16 cellular contexts compared by ENCODE assay signal in the genomic region with DNA sequence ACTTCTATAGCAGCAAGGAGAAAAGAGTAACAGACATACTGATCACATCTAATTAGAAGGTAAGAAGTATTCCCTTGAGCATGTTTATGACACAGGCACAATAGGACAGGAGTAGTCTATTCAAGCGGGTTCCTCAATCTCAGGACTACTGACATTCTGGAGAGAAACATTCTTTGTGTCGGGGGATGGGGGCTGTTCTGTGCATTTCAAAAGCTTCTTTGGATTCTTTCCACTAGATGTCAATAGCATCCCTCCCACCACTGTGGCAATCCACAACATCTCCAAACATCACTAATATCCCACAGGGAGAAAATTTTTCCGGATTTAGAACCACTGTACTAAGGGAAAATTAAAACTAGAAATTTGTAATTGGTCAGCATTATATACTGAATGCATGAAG. TPM values are rescaled to one million over a fixed set of nuclear protein-coding genes. Genes with fewer than 3 reads are reported as not detected.
DNase-seq lines count a peak whose midpoint lies in the region; ATAC-seq, FAIRE-seq and TF ChIP-seq lines count a peak whose summit lies in the region.
"Had no signal": no experiment of that assay in that cellular context is flagged by ENCODE, and none has a peak within 500 bp of the region (broad histone marks: within the 10 kb centered on the region; RNA-seq: fewer than 3 reads in every experiment).

No MANE protein-coding gene starts in this region.

- peak; percentile 46 to 61 for TF ChIP-seq RAD21 in H1 (IDR thresholded peaks at IDR 0.05 in 1 of 2, conservative IDR thresholded peaks at IDR 0.05 in 1 of 2; ENCODE audit: low read depth in 2 of 2, low read length in 2 of 2)
- TF ChIP-seq RAD21 in neural cell (conservative IDR thresholded peaks at IDR 0.05), result peak; percentile 27

- CTCF ChIA-PET in H1 (lab: Charles Lee; ENCODE audit: partially characterized antibody), result interaction anchor here (0.7 to 1.4 kb wide), 11 partner anchors 20 to 620 kb away, joined by 3 to 5 read pairs (median 3); a partner anchor contains a TSS

- H3K27ac ChIP-seq in HUES48 (ENCODE audit: low read depth, low read length), result peak overlapping the region; percentile 87
- H3K27ac ChIP-seq in H1 (ENCODE audit: low read depth, low read length), result no peak overlapping the region
- no peak overlapping the region for H3K27ac ChIP-seq in neural cell (ENCODE audit: low read length)
- no peak overlapping the region for H3K27ac ChIP-seq in coronary artery
- no peak overlapping the region for H3K27ac ChIP-seq in WERI-Rb-1

- H3K4me2 ChIP-seq in H1 (ENCODE audit: insufficient read depth in 1 of 2, low read depth in 2 of 2, low read length in 2 of 2) (peak overlapping the region; percentile 12 to 48; a peak in 3 of 4 replicates), neural cell (ENCODE audit: low read length) (no peak overlapping the region)

- no peak overlapping the region for H3K56ac ChIP-seq in H1 (replicated peaks; ENCODE audit: insufficient read length, low read depth, low read length)

- no peak overlapping the region for H2AFZ ChIP-seq in H1 (ENCODE audit: low read length)
- H2AFZ ChIP-seq in neural cell (ENCODE audit: low read depth, low read length), result no peak overlapping the region

- H3K23ac ChIP-seq in H1 (ENCODE audit: insufficient read length), result no peak overlapping the region

- no peaks in the 10 kb centered on the region for H3K79me2 ChIP-seq in H1 (ENCODE audit: control insufficient read depth in 1 of 2, insufficient read depth in 2 of 2, low read length in 2 of 2)
- no peaks in the 10 kb centered on the region for H3K79me2 ChIP-seq in neural cell (replicated peaks; ENCODE audit: insufficient read depth, low read length)

- no peaks in the 10 kb centered on the region for H3K27me3 ChIP-seq in HUES48 (ENCODE audit: control insufficient read depth, insufficient read depth, low read length)
- H3K27me3 ChIP-seq in H1 (replicated peaks in 1 of 4; ENCODE audit: control insufficient read depth in 3 of 4, extremely low read depth in 1 of 4, insufficient read depth in 3 of 4, low read length in 3 of 4), result no peaks in the 10 kb centered on the region
- H3K27me3 ChIP-seq in neural cell (ENCODE audit: insufficient read depth, low read depth, low read length), result no peaks in the 10 kb centered on the region
- peaks cover 78% of the 10 kb centered on the region for H3K27me3 ChIP-seq in WERI-Rb-1 (ENCODE audit: insufficient read depth, low read depth, severe bottlenecking)

- no peak overlapping the region for H2BK120ac ChIP-seq in H1 (replicated peaks; ENCODE audit: low read depth, low read length)

- no peak overlapping the region for H4K8ac ChIP-seq in H1 (ENCODE audit: extremely low read depth, insufficient read depth, low read length)

- POLR2A ChIA-PET in H1 (lab: Charles Lee; ENCODE audit: partially characterized antibody), result interaction anchor here (0.6 to 1.6 kb wide), 2 partner anchors 57 to 65 kb away, joined by 3 to 5 read pairs; a partner anchor contains a TSS

- peak overlapping the region; percentile 32; the same call in 1 of the 2 replicates for H3K18ac ChIP-seq in H1 (ENCODE audit: extremely low read depth, low read length)

- TF ChIP-seq POLR2A in H1 (IDR thresholded peaks at IDR 0.05; ENCODE audit: control extremely low read depth in 1 of 2, low read depth in 2 of 2, low read length in 2 of 2), result no peak

- peak overlapping the region; percentile 82; the same call in 1 of the 2 replicates for H2BK5ac ChIP-seq in H1 (ENCODE audit: low read depth, low read length)

- peak overlapping the region; percentile 34; the same call in 1 of the 2 replicates for H3K4me3 ChIP-seq in HUES48 (ENCODE audit: low read depth, low read length)
- peak overlapping the region in 1 of 4 experiments; percentile 10; a peak in 1 of 8 replicates for H3K4me3 ChIP-seq in H1 (ENCODE audit: extremely low read depth in 1 of 4, insufficient read depth in 2 of 4, low read depth in 3 of 4, low read length in 4 of 4)
- no peak overlapping the region for H3K4me3 ChIP-seq in neural cell (ENCODE audit: low read length)
- H3K4me3 ChIP-seq in coronary artery, result no peak overlapping the region
- H3K4me3 ChIP-seq in WERI-Rb-1 (ENCODE audit: low read depth, low read length), result no peak overlapping the region
- H3K4me3 ChIP-seq: lung had no signal

- peak overlapping the region; percentile 99 for H2BK12ac ChIP-seq in H1 (ENCODE audit: low read depth, low read length)

- peak overlapping the region; percentile 40; the same call in 1 of the 2 replicates for H2BK15ac ChIP-seq in H1 (ENCODE audit: low read length)

- no peak overlapping the region for H3K4ac ChIP-seq in H1 (replicated peaks; ENCODE audit: insufficient read length, low read depth, low read length)

- H2AK5ac ChIP-seq in H1 (ENCODE audit: low read depth, low read length), result no peak overlapping the region

- TF ChIP-seq EP300 in H1 (IDR thresholded peaks at IDR 0.05; ENCODE audit: borderline replicate concordance in 1 of 2, low read depth in 2 of 2, low read length in 2 of 2) (peak in 1 of 2 experiments; percentile 70; a peak in 1 of 3 replicates), neural cell (conservative IDR thresholded peaks at IDR 0.05; ENCODE audit: poor library complexity, severe bottlenecking) (no peak)

- H4K20me1 ChIP-seq in H1 (replicated peaks in 1 of 2; ENCODE audit: control insufficient read depth in 1 of 2, insufficient read depth in 2 of 2, low read length in 2 of 2), result no peaks in the 10 kb centered on the region
- no peaks in the 10 kb centered on the region for H4K20me1 ChIP-seq in neural cell (ENCODE audit: insufficient read depth)

- no peaks in the 10 kb centered on the region for H3K9me2 ChIP-seq in neural cell (ENCODE audit: insufficient read depth, low read length)

- H3K9ac ChIP-seq in HUES48 (ENCODE audit: low read depth, low read length), result no peak overlapping the region
- no peak overlapping the region for H3K9ac ChIP-seq in H1 (replicated peaks in 1 of 4; ENCODE audit: extremely low read depth in 1 of 4, low read depth in 3 of 4, low read length in 3 of 4)
- H3K9ac ChIP-seq in neural cell (ENCODE audit: low read length), result no peak overlapping the region

- no peak overlapping the region for H4K91ac ChIP-seq in H1 (replicated peaks; ENCODE audit: insufficient read length, low read length)

- peak; percentile 63 for FAIRE-seq in H1 (lab: Jason Lieb, UNC)

- 0 out of 2 replicates have a peak overlapping the region, but pooled peaks have one; percentile 3 for H2BK20ac ChIP-seq in H1 (ENCODE audit: low read length)

- no peak for ATAC-seq in HG03521 (IDR thresholded peaks at IDR 0.05; ENCODE audit: unreplicated experiment)
- ATAC-seq: stimulated activated naive CD8-positive, alpha-beta T cell treated with anti-CD3 and anti-CD28 coated beads, Interleukin-15, Interleukin-2, amounts not matched to agents 100 U/mL and 50 U/mL, for 24 hours had no signal

- no peaks in the 10 kb centered on the region for H3K23me2 ChIP-seq in H1 (ENCODE audit: low read depth, low read length)

- H3F3A ChIP-seq in neural cell (ENCODE audit: insufficient read depth, low read length, poor library complexity, severe bottlenecking), result no peaks in the 10 kb centered on the region

- no peaks in the 10 kb centered on the region for H3K36me3 ChIP-seq in HUES48 (ENCODE audit: control insufficient read depth, insufficient read depth, low read length)
- no peaks in the 10 kb centered on the region for H3K36me3 ChIP-seq in H1 (ENCODE audit: control insufficient read depth in 2 of 4, insufficient read depth in 4 of 4, low read length in 3 of 4)
- H3K36me3 ChIP-seq in neural cell (ENCODE audit: insufficient read depth, low read length), result no peaks in the 10 kb centered on the region
- no peaks in the 10 kb centered on the region for H3K36me3 ChIP-seq in WERI-Rb-1

- H3K9me3 ChIP-seq in HUES48 (ENCODE audit: control insufficient read depth, insufficient read depth, low read length), result peaks cover 15% of the 10 kb centered on the region
- H3K9me3 ChIP-seq in H1 (ENCODE audit: insufficient read depth in 2 of 2, low read depth in 1 of 2, low read length in 1 of 2), result no peaks in the 10 kb centered on the region
- H3K9me3 ChIP-seq in neural cell (ENCODE audit: low read length), result no peaks in the 10 kb centered on the region
- no peaks in the 10 kb centered on the region for H3K9me3 ChIP-seq in WERI-Rb-1 (ENCODE audit: severe bottlenecking)

- peak; percentile 55 for DNase-seq in EH (ENCODE audit: low read depth)
- DNase-seq in H1 (ENCODE audit: low read depth in 1 of 2, low spot score in 2 of 2), result peak; percentile 25 to 53
- no peak for DNase-seq in coronary artery (ENCODE audit: low spot score)
- DNase-seq in WERI-Rb-1, result no peak
- no peak for DNase-seq in cerebellum (ENCODE audit: low spot score)
- DNase-seq: activated CD4-positive, alpha-beta T cell treated with anti-CD3 and anti-CD28 coated beads, Interleukin-2, amount 10 ng/mL, durations not matched to agents 24 days and 14 days; caudate nucleus; posterior cingulate gyrus; stimulated activated CD4-positive, alpha-beta T cell treated with anti-CD3 and anti-CD28 coated beads, Interleukin-4, amount 100 ng/mL, for 1 hour; stimulated activated naive CD8-positive, alpha-beta T cell treated with anti-CD3 and anti-CD28 coated beads, Interleukin-15, Interleukin-2, amounts not matched to agents 100 U/mL and 50 U/mL, for 24 hours had no signal

- no peak overlapping the region for H4K5ac ChIP-seq in H1 (ENCODE audit: insufficient read length, low read depth, low read length)

- TF ChIP-seq CTCF in H1 (IDR thresholded peaks at IDR 0.05; ENCODE audit: control extremely low read depth in 1 of 3, insufficient read depth in 1 of 3, low read depth in 1 of 3, low read length in 3 of 3) (peak in 2 of 3 experiments; percentile 19 to 44; a peak in 2 of 4 replicates), neural cell (IDR thresholded peaks at IDR 0.05; ENCODE audit: poor library complexity, severe bottlenecking) (peak; percentile 32), coronary artery (IDR thresholded peaks at IDR 0.05) (no peak), WERI-Rb-1 (IDR thresholded peaks at IDR 0.05; ENCODE audit: low read depth, low read length) (no peak)

- H3K4me1 ChIP-seq in HUES48 (ENCODE audit: control insufficient read depth, insufficient read depth, low read length) (peaks cover 29% of the 10 kb centered on the region), H1 (replicated peaks in 1 of 4; ENCODE audit: control insufficient read depth in 3 of 4, insufficient read depth in 4 of 4, low read length in 3 of 4) (peaks cover 0 to 4% (median 3%) of the 10 kb centered on the region in 4 experiments; a peak in 3 of 7 replicates)

- no peaks in the 10 kb centered on the region for H3K79me1 ChIP-seq in H1 (ENCODE audit: low read depth, low read length)

- no peak overlapping the region for H3K14ac ChIP-seq in H1 (ENCODE audit: insufficient read length)

- WGBS in H1 (ENCODE audit: extremely low coverage in 1 of 2, insufficient coverage in 1 of 2, insufficient read length in 1 of 2, insufficient replicate concordance in 2 of 2, low coverage in 1 of 2, low lambda C conversion rate in 2 of 2, missing lambda C conversion rate in 1 of 2), 2 experiments, result 62% methylated on average over 3 of the region's 3 CpGs; no CpG with 5 or more reads in 1 of the 2 experiments

RNA-seq across cellular contexts. Expression of a gene that starts 56.9 kb away (rescaled TPM):
- total RNA-seq in H1 (2021; fragmentation: NEBNext Ultra II Directional; extraction: Animal tissue kit (Norgen Biotek cat#: 25700)), result 0.82 and 1.1 TPM in 2 replicates
- polyA plus RNA-seq in H1 (2011; rRNA removed), result 0.14 and 0.20 TPM in 2 replicates
- 0.23 TPM for polyA plus RNA-seq in H1 (2011; cell fraction: cytosol; rRNA removed)
- polyA plus RNA-seq in H1 (2011; cell fraction: nucleus; rRNA removed), result 0.30 TPM
- 0.14 to 0.31 TPM (median 0.20 TPM) in 4 replicates for polyA plus RNA-seq in H1 (2012, experiment 1 of 2)
- 0.05 TPM for polyA plus RNA-seq in H1 (2012, experiment 2 of 2)
- 0.73 TPM for polyA plus RNA-seq in H1 (2013, experiment 1 of 2)
- 0.88 TPM for polyA plus RNA-seq in H1 (2013, experiment 2 of 2)
- polyA minus RNA-seq in H1 (2011; rRNA and poly(A)+ RNA removed), result 0.38 and 0.76 TPM in 2 replicates
- polyA minus RNA-seq in H1 (2011; cell fraction: cytosol; rRNA and poly(A)+ RNA removed), result 0.44 TPM
- 1.2 TPM for polyA minus RNA-seq in H1 (2011; cell fraction: nucleus; rRNA and poly(A)+ RNA removed)
- polyA plus RNA-seq in neural cell, result 0.90 and 1.6 TPM in 2 replicates
- polyA minus RNA-seq in neural cell, result 4.1 and 5.7 TPM in 2 replicates
- 5.8 TPM for total RNA-seq in cerebellum
- total RNA-seq: activated CD4-positive, alpha-beta T cell treated with anti-CD3 and anti-CD28 coated beads, Interleukin-2, amount 10 ng/mL, durations not matched to agents 24 days and 14 days; activated T-helper 2 cell treated with anti-CD3 and anti-CD28 coated beads, Interferon-gamma antibody, Interleukin-2, Interleukin-4, amounts not matched to agents 10 μg/mL and 5 μg/mL and 100 μg/mL, durations not matched to agents 14 hours and 24 hours and 36 hours; NCI-H460 had no signal

Comparison
In these comparisons a context has a peak if more than half of its experiments do, and no peak if none do; other contexts are left out.
1. DNase-seq: peak in EH (single experiment) and H1 (2 of 2); none in coronary artery (single experiment), WERI-Rb-1 (single experiment) and cerebellum (single experiment).
2. CTCF ChIP-seq: peak in H1 (2 of 3) and neural cell (single experiment); none in coronary artery (single experiment) and WERI-Rb-1 (single experiment).